In the genomic region with DNA sequence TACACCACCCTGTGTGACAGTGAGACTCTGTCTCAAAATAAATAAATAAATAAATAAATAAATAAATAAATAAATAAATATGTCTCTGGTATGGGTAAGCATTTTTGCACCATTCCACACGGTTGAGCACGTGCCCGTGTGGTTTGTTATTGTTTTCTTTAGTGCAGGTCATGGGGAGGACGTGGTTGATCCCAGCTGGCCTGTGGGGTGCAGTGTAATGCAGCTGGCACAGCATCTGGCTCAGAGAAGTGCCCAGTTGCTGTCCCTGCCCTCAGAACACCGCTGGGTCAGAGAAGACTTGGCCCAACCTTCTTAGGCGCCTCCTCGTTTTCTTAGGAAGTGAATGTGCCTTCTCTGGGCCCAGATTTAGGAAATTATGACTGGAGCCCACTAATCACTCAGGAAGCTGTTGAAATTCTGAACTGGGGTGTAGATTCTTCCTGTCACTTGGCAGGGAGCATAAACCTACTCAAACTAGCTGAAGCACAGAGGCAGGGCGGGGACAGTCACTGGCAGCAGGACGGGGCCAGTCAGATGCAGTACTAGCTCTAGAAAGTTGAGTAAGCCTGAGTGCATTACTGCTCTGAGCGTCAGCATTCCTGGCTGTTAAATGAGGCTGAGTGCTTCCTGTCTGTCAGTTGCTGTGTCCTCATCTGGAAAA, we compare ENCODE assay signal across 9 cellular contexts.
DNase-seq lines count a peak whose midpoint lies in the region; ATAC-seq and TF ChIP-seq lines count a peak whose summit lies in the region.
"Had no signal": no experiment of that assay in that cellular context is flagged by ENCODE, and none has a peak within 500 bp of the region (broad histone marks: within the 10 kb centered on the region; RNA-seq: fewer than 3 reads in every experiment).

No MANE protein-coding gene starts in this region.

- H2AFZ ChIP-seq in DND-41 (ENCODE audit: low read depth, low read length), result no peak overlapping the region
- H2AFZ ChIP-seq in neural progenitor cell (replicated peaks), result no peak overlapping the region

- H3K4me3 Mint-ChIP-seq in neural progenitor cell, result no peak overlapping the region
- H3K4me3 Mint-ChIP-seq in T-helper 2 cell treated with Interferon-gamma antibody and Interleukin-4, amounts not matched to agents 5 μg/mL and 100 μg/mL, for 36 hours, result no peak overlapping the region
- H3K4me3 Mint-ChIP-seq: activated naive CD8-positive, alpha-beta T cell treated with anti-CD3 and anti-CD28 coated beads for 36 hours had no signal

- CTCF ChIA-PET in HEK293T (lab: Yijun Ruan, JAX), result interaction anchor here (0.6 kb wide), 1 partner anchor 25 kb away, joined by 4 read pairs; no protein-coding TSS in a partner anchor

- H3K79me2 ChIP-seq in DND-41 (ENCODE audit: insufficient read depth, low read length) (no peaks in the 10 kb centered on the region), neural progenitor cell (ENCODE audit: low read depth) (no peaks in the 10 kb centered on the region)

- no peaks in the 10 kb centered on the region for H3K9me3 ChIP-seq in DND-41 (ENCODE audit: insufficient read depth, low read length, severe bottlenecking)
- no peaks in the 10 kb centered on the region for H3K9me3 ChIP-seq in psoas muscle
- no peaks in the 10 kb centered on the region for H3K9me3 ChIP-seq in neural progenitor cell (ENCODE audit: low read depth)

- H3K4me1 ChIP-seq in DND-41 (ENCODE audit: insufficient read depth, low read length) (no peaks in the 10 kb centered on the region), psoas muscle (peaks cover 17% of the 10 kb centered on the region), neural progenitor cell (no peaks in the 10 kb centered on the region)

- H3K27ac ChIP-seq in DND-41 (ENCODE audit: low read length), result no peak overlapping the region
- H3K27ac ChIP-seq in psoas muscle, result peak overlapping the region; percentile 71
- no peak overlapping the region for H3K27ac ChIP-seq in neural progenitor cell

- H3K27me3 ChIP-seq in DND-41 (ENCODE audit: insufficient read depth, low read length, poor library complexity) (no peaks in the 10 kb centered on the region), psoas muscle (ENCODE audit: insufficient read depth in 3 of 3, low read length in 2 of 3) (no peaks in the 10 kb centered on the region), neural progenitor cell (no peaks in the 10 kb centered on the region)

- H3K9me3 Mint-ChIP-seq in neural progenitor cell, result no peaks in the 10 kb centered on the region
- H3K9me3 Mint-ChIP-seq in T-helper 2 cell treated with Interferon-gamma antibody and Interleukin-4, amounts not matched to agents 5 μg/mL and 100 μg/mL, for 36 hours, result no peaks in the 10 kb centered on the region
- H3K9me3 Mint-ChIP-seq: activated naive CD8-positive, alpha-beta T cell treated with anti-CD3 and anti-CD28 coated beads for 36 hours had no signal

- H3K27me3 Mint-ChIP-seq in neural progenitor cell (ENCODE audit: insufficient read depth, low read depth), result peaks cover 5% of the 10 kb centered on the region
- no peaks in the 10 kb centered on the region for H3K27me3 Mint-ChIP-seq in T-helper 2 cell treated with Interferon-gamma antibody and Interleukin-4, amounts not matched to agents 5 μg/mL and 100 μg/mL, for 36 hours (ENCODE audit: low read depth)
- H3K27me3 Mint-ChIP-seq: activated naive CD8-positive, alpha-beta T cell treated with anti-CD3 and anti-CD28 coated beads for 36 hours had no signal

- H3K4me1 Mint-ChIP-seq in neural progenitor cell, result peaks cover 2% of the 10 kb centered on the region
- H3K4me1 Mint-ChIP-seq in T-helper 2 cell treated with Interferon-gamma antibody and Interleukin-4, amounts not matched to agents 5 μg/mL and 100 μg/mL, for 36 hours (ENCODE audit: low read depth), result peaks cover 9% of the 10 kb centered on the region

- H3F3A ChIP-seq in neural progenitor cell (ENCODE audit: low read depth), result no peaks in the 10 kb centered on the region

- ATAC-seq in DND-41 (ENCODE audit: insufficient read depth, low read depth) (peak; percentile 39; the same call in 1 of the 3 replicates), psoas muscle (peak; percentile 75 to 91 (median 88))

- H3K36me3 Mint-ChIP-seq in neural progenitor cell, result no peaks in the 10 kb centered on the region
- H3K36me3 Mint-ChIP-seq in T-helper 2 cell treated with Interferon-gamma antibody and Interleukin-4, amounts not matched to agents 5 μg/mL and 100 μg/mL, for 36 hours (ENCODE audit: low read depth), result no peaks in the 10 kb centered on the region
- H3K36me3 Mint-ChIP-seq: activated naive CD8-positive, alpha-beta T cell treated with anti-CD3 and anti-CD28 coated beads for 36 hours had no signal

- H3K4me3 ChIP-seq in DND-41 (ENCODE audit: low read depth in 1 of 2, low read length in 2 of 2), result no peak overlapping the region
- H3K4me3 ChIP-seq in fibroblast of villous mesenchyme (ENCODE audit: low read depth, low read length), result no peak overlapping the region
- no peak overlapping the region for H3K4me3 ChIP-seq in psoas muscle
- no peak overlapping the region for H3K4me3 ChIP-seq in neural progenitor cell

- H3K36me3 ChIP-seq in DND-41 (ENCODE audit: insufficient read depth, low read length), result no peaks in the 10 kb centered on the region
- H3K36me3 ChIP-seq in psoas muscle (ENCODE audit: insufficient read depth in 1 of 2, low read depth in 1 of 2), result no peaks in the 10 kb centered on the region
- no peaks in the 10 kb centered on the region for H3K36me3 ChIP-seq in neural progenitor cell

- no peak overlapping the region for H3K27ac Mint-ChIP-seq in neural progenitor cell
- no peak overlapping the region for H3K27ac Mint-ChIP-seq in T-helper 2 cell treated with Interferon-gamma antibody and Interleukin-4, amounts not matched to agents 5 μg/mL and 100 μg/mL, for 36 hours
- H3K27ac Mint-ChIP-seq: activated naive CD8-positive, alpha-beta T cell treated with anti-CD3 and anti-CD28 coated beads for 36 hours had no signal

- intact Hi-C loops in psoas muscle (cut with DNase I), result loop anchor here (5.0 to 10.0 kb wide), 2 partner anchors 85 to 668 kb away; a partner anchor contains a TSS

- H4K20me1 ChIP-seq in DND-41 (ENCODE audit: insufficient read depth, low read length) (peaks cover 3% of the 10 kb centered on the region; the same call in 1 of the 2 replicates), neural progenitor cell (ENCODE audit: low read depth) (no peaks in the 10 kb centered on the region)

- POLR2A ChIA-PET in HEK293T (lab: Yijun Ruan, JAX), result interaction anchor here (1.2 kb wide), 1 partner anchor 86 kb away, joined by 4 read pairs; a partner anchor contains a TSS

- 30 to 37% (median 32%) methylated on average over 10 of the region's 10 CpGs for WGBS in psoas muscle, 3 donors

- H3K4me2 ChIP-seq in DND-41 (ENCODE audit: insufficient read depth, low read length) (no peak overlapping the region), neural progenitor cell (no peak overlapping the region)

- no peak for TF ChIP-seq CTCF in DND-41 (IDR thresholded peaks at IDR 0.05; ENCODE audit: borderline replicate concordance, extremely low read depth, low read length, poor library complexity, severe bottlenecking)
- no peak for TF ChIP-seq CTCF in fibroblast of villous mesenchyme (IDR thresholded peaks at IDR 0.05; ENCODE audit: insufficient read depth, low read depth, low read length)
- no peak for TF ChIP-seq CTCF in psoas muscle (IDR thresholded peaks at IDR 0.05)
- TF ChIP-seq CTCF in neural progenitor cell (IDR thresholded peaks at IDR 0.05), result no peak

- H3K9ac ChIP-seq in DND-41 (ENCODE audit: low read depth, low read length), result no peak overlapping the region
- H3K9ac ChIP-seq in neural progenitor cell, result no peak overlapping the region

- no peak for DNase-seq in DND-41
- DNase-seq in RKO (ENCODE audit: low spot score), result peak; percentile 75
- DNase-seq in fibroblast of villous mesenchyme (ENCODE audit: low read depth), result peak; percentile 83
- DNase-seq in psoas muscle, result peak; percentile 90 to 92
- DNase-seq in neural progenitor cell (ENCODE audit: low spot score), result no peak
- DNase-seq in stimulated activated CD4-positive, alpha-beta T cell treated with anti-CD3 and anti-CD28 coated beads, Interleukin-1b, Interleukin-23, amount 100 ng/mL, for 48 hours, result no peak
- no peak for DNase-seq in HEK293T (ENCODE audit: extremely low spot score)
- DNase-seq in T-helper 2 cell treated with Interferon-gamma antibody and Interleukin-4, amounts not matched to agents 5 μg/mL and 100 μg/mL, for 36 hours (ENCODE audit: low spot score), result no peak
- DNase-seq: activated naive CD8-positive, alpha-beta T cell treated with anti-CD3 and anti-CD28 coated beads for 36 hours had no signal

TF ChIP-seq in HEK293T, 16 proteins besides CTCF, POLR2A, EP300 and RAD21:
- TF ChIP-seq ZNF384 (IDR thresholded peaks at IDR 0.05) (no peak), LEF1 (IDR thresholded peaks at IDR 0.05; ENCODE audit: borderline replicate concordance) (no peak), FOXA1 (IDR thresholded peaks at IDR 0.05) (no peak), L3MBTL2 (conservative IDR thresholded peaks at IDR 0.05) (no peak), FOXK2 (IDR thresholded peaks at IDR 0.05) (no peak), CTBP1 (IDR thresholded peaks at IDR 0.05; ENCODE audit: borderline replicate concordance) (no peak), BHLHE40 (IDR thresholded peaks at IDR 0.05; ENCODE audit: borderline replicate concordance) (no peak)
- TF ChIP-seq, protein P1, sequence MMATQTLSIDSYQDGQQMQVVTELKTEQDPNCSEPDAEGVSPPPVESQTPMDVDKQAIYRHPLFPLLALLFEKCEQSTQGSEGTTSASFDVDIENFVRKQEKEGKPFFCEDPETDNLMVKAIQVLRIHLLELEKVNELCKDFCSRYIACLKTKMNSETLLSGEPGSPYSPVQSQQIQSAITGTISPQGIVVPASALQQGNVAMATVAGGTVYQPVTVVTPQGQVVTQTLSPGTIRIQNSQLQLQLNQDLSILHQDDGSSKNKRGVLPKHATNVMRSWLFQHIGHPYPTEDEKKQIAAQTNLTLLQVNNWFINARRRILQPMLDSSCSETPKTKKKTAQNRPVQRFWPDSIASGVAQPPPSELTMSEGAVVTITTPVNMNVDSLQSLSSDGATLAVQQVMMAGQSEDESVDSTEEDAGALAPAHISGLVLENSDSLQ (IDR thresholded peaks at IDR 0.05), result no peak

Comparison
In these comparisons a context has a peak if more than half of its experiments do, and no peak if none do; other contexts are left out.
1. DNase-seq: peak in RKO (single experiment), fibroblast of villous mesenchyme (single experiment) and psoas muscle (2 of 2); none in DND-41 (single experiment), neural progenitor cell (single experiment), stimulated activated CD4-positive, alpha-beta T cell treated with anti-CD3 and anti-CD28 coated beads, Interleukin-1b, Interleukin-23, amount 100 ng/mL, for 48 hours (single experiment), HEK293T (single experiment) and T-helper 2 cell treated with Interferon-gamma antibody and Interleukin-4, amounts not matched to agents 5 μg/mL and 100 μg/mL, for 36 hours (single experiment).